ENCODE assay signal across 3 cellular contexts in genomic region chr5:62695274-62695673, GRCh38.
"Had no signal": no experiment of that assay in that cellular context is flagged by ENCODE, and none has a peak within 500 bp of the region (broad histone marks: within the 10 kb centered on the region; RNA-seq: fewer than 3 reads in every experiment).

No MANE protein-coding gene starts in this region.

- DNase-seq: GDM1, GF-D8 had no signal

- H3K4me3 ChIP-seq: GM12878 had no signal

- ATAC-seq: GM12878 had no signal
